18 cellular contexts compared by ENCODE assay signal in genomic region chr1:165644064-165644735, GRCh38. TPM values are rescaled to one million over a fixed set of nuclear protein-coding genes. Genes with fewer than 3 reads are reported as not detected.
A peak's percentile ranks its signal among the peaks of the same experiment; 100 is the strongest.
DNase-seq lines count a peak whose midpoint lies in the region; ATAC-seq and TF ChIP-seq lines count a peak whose summit lies in the region.
"Had no signal": no experiment of that assay in that cellular context is flagged by ENCODE, and none has a peak within 500 bp of the region (broad histone marks: within the 10 kb centered on the region; RNA-seq: fewer than 3 reads in every experiment).

No MANE protein-coding gene starts in this region.

- POLR2A ChIA-PET in PC-3 (lab: Charles Lee; ENCODE audit: unreplicated experiment), result no interaction called here

- no peaks in the 10 kb centered on the region for H3F3A ChIP-seq in PC-3 (ENCODE audit: low read length, unreplicated experiment)
- no peaks in the 10 kb centered on the region for H3F3A ChIP-seq in smooth muscle cell (ENCODE audit: low read depth)

- no peak overlapping the region for H3K27ac Mint-ChIP-seq in activated T-cell treated with anti-CD3 and anti-CD28 coated beads, Interleukin-2, amount 50 U/mL, for 72 hours
- H3K27ac Mint-ChIP-seq: CD14-positive monocyte, IgD-negative memory B cell had no signal

- H3K27ac ChIP-seq in PC-3 (ENCODE audit: low read length) (peak overlapping the region; percentile 11; the same call in 1 of the 2 replicates), smooth muscle cell (ENCODE audit: low read depth) (no peak overlapping the region)
- H3K27ac ChIP-seq: SK-N-MC had no signal

- H3K9me3 Mint-ChIP-seq in activated T-cell treated with anti-CD3 and anti-CD28 coated beads, Interleukin-2, amount 50 U/mL, for 72 hours, result no peaks in the 10 kb centered on the region
- H3K9me3 Mint-ChIP-seq: CD14-positive monocyte, IgD-negative memory B cell had no signal

- CTCF ChIA-PET in PC-3 (lab: Charles Lee), result no interaction called here

- H3K27me3 ChIP-seq in PC-3 (ENCODE audit: low read length), result no peaks in the 10 kb centered on the region
- no peaks in the 10 kb centered on the region for H3K27me3 ChIP-seq in HAP-1 (ENCODE audit: low read depth)
- H3K27me3 ChIP-seq in smooth muscle cell (ENCODE audit: low read depth), result no peaks in the 10 kb centered on the region

- no peaks in the 10 kb centered on the region for H3K9me3 ChIP-seq in PC-3 (ENCODE audit: low read length)
- no peaks in the 10 kb centered on the region for H3K9me3 ChIP-seq in HAP-1
- H3K9me3 ChIP-seq in smooth muscle cell (replicated peaks; ENCODE audit: low read depth), result no peaks in the 10 kb centered on the region

- no TSS peak for BruUV-seq in PC-3 (replicated peaks; lab: Mats Ljungman, UMichigan)

- H3K79me2 ChIP-seq in PC-3 (ENCODE audit: low read length) (peaks cover 10% of the 10 kb centered on the region), smooth muscle cell (ENCODE audit: low read depth) (peaks cover 56% of the 10 kb centered on the region)

- DNase-seq in activated T-cell treated with anti-CD3 and anti-CD28 coated beads, Interleukin-2, amount 50 U/mL, for 72 hours, result no peak
- no peak for DNase-seq in activated T-cell treated with anti-CD3 and anti-CD28 coated beads for 4 hours
- DNase-seq in PC-3, result peak; percentile 81
- DNase-seq in HAP-1 (ENCODE audit: low spot score in 2 of 2), result no peak
- DNase-seq in smooth muscle cell (lab: John Stamatoyannopoulos, UW; ENCODE audit: unreplicated experiment), result no peak
- no peak for DNase-seq in NCI-H446 treated with DMSO at 0.1 percent for 48 hours (lab: John Stamatoyannopoulos, UW)
- DNase-seq in foreskin melanocyte, result no peak
- DNase-seq: COR-L47, HCEC 1CT, NCI-H1436 treated with DMSO at 0.1 percent for 48 hours, NCI-H2081 treated with DMSO at 0.1 percent for 48 hours, NCI-H2227 treated with DMSO at 0.1 percent for 48 hours, NCI-H69 had no signal

- H3K36me3 ChIP-seq in PC-3 (ENCODE audit: low read depth, low read length), result peaks cover under 1% of the 10 kb centered on the region; the same call in 1 of the 2 replicates
- H3K36me3 ChIP-seq in HAP-1 (replicated peaks), result no peaks in the 10 kb centered on the region
- no peaks in the 10 kb centered on the region for H3K36me3 ChIP-seq in smooth muscle cell (ENCODE audit: low read depth)

- no peak overlapping the region for H3K4me3 ChIP-seq in PC-3 (ENCODE audit: low read length)
- H3K4me3 ChIP-seq in HAP-1, result no peak overlapping the region
- H3K4me3 ChIP-seq in smooth muscle cell, result no peak overlapping the region
- H3K4me3 ChIP-seq: SK-N-MC had no signal

- H4K20me1 ChIP-seq in PC-3 (ENCODE audit: low read length) (no peaks in the 10 kb centered on the region), smooth muscle cell (ENCODE audit: low read depth) (peaks cover 99% of the 10 kb centered on the region)

- H3K4me3 Mint-ChIP-seq in activated T-cell treated with anti-CD3 and anti-CD28 coated beads, Interleukin-2, amount 50 U/mL, for 72 hours, result no peak overlapping the region
- H3K4me3 Mint-ChIP-seq: CD14-positive monocyte, IgD-negative memory B cell had no signal

- H2AFZ ChIP-seq in PC-3 (ENCODE audit: low read length) (no peak overlapping the region), smooth muscle cell (ENCODE audit: low read depth) (no peak overlapping the region)

- H3K4me2 ChIP-seq in PC-3 (ENCODE audit: low read length) (no peak overlapping the region), smooth muscle cell (no peak overlapping the region)

- H3K4me1 ChIP-seq in PC-3 (ENCODE audit: insufficient read depth, low read length) (peaks cover 23% of the 10 kb centered on the region), HAP-1 (no peaks in the 10 kb centered on the region), smooth muscle cell (ENCODE audit: low read depth) (no peaks in the 10 kb centered on the region)

- H3K27me3 Mint-ChIP-seq in activated T-cell treated with anti-CD3 and anti-CD28 coated beads, Interleukin-2, amount 50 U/mL, for 72 hours (ENCODE audit: low read depth), result no peaks in the 10 kb centered on the region
- H3K27me3 Mint-ChIP-seq: IgD-negative memory B cell had no signal

- H3K4me1 Mint-ChIP-seq in activated T-cell treated with anti-CD3 and anti-CD28 coated beads, Interleukin-2, amount 50 U/mL, for 72 hours (ENCODE audit: low read depth), result peaks cover 51% of the 10 kb centered on the region

- TF ChIP-seq CTCF in PC-3 (conservative IDR thresholded peaks at IDR 0.05; ENCODE audit: low read depth, low read length), result no peak
- no peak for TF ChIP-seq CTCF in smooth muscle cell (IDR thresholded peaks at IDR 0.05; ENCODE audit: borderline replicate concordance, insufficient read depth, poor library complexity, severe bottlenecking)

- 73% methylated on average over 2 of the region's 2 CpGs for WGBS in smooth muscle cell (ENCODE audit: low lambda C conversion rate)

- no peaks in the 10 kb centered on the region for H3K36me3 Mint-ChIP-seq in activated T-cell treated with anti-CD3 and anti-CD28 coated beads, Interleukin-2, amount 50 U/mL, for 72 hours (ENCODE audit: insufficient read depth in 2 of 2)

- H3K9ac ChIP-seq in PC-3 (ENCODE audit: low read length) (no peak overlapping the region), smooth muscle cell (ENCODE audit: low read depth) (no peak overlapping the region)

- peak; percentile 43 to 63 for ATAC-seq in activated T-cell treated with anti-CD3 and anti-CD28 coated beads, Interleukin-2, amount 50 U/mL, for 72 hours (replicated peaks in 1 of 2)
- ATAC-seq in PC-3, result peak; percentile 94
- ATAC-seq in esophagus mucosa, result peak; percentile 68
- ATAC-seq: Right ventricle myocardium inferior had no signal

- intact Hi-C loops in PC-3 (cut with micrococcal nuclease), result no loop called here

- in situ Hi-C loops in HAP-1 (cut with MboI; ENCODE audit: low sequenced_read_pairs), result no loop called here

- H3K9me2 ChIP-seq in PC-3 (replicated peaks; ENCODE audit: low read length), result no peaks in the 10 kb centered on the region

RNA-seq across cellular contexts. Expression of gene MGST3, which starts 13.2 kb away (rescaled TPM):
- 10 to 100 TPM; 32.9 to 48.5 TPM for total RNA-seq in activated T-cell treated with anti-CD3 and anti-CD28 coated beads, Interleukin-2, amount 50 U/mL, for 72 hours
- total RNA-seq in PC-3 (2014; rRNA removed), result 117 and 168 TPM in 2 replicates
- total RNA-seq in esophagus mucosa, result 58.9 TPM
- total RNA-seq in smooth muscle cell, result 155 and 203 TPM in 2 replicates
- 258 and 265 TPM in 2 replicates for polyA plus RNA-seq in smooth muscle cell

RNA-seq across cellular contexts. Expression of gene ALDH9A1, which starts 54.2 kb away (rescaled TPM):
- 10 to 100 TPM; 28.0 to 38.8 TPM for total RNA-seq in activated T-cell treated with anti-CD3 and anti-CD28 coated beads, Interleukin-2, amount 50 U/mL, for 72 hours
- total RNA-seq in PC-3 (2014; rRNA removed), result 58.8 and 78.0 TPM in 2 replicates
- 108 TPM for total RNA-seq in esophagus mucosa
- 27.4 and 76.8 TPM in 2 replicates for total RNA-seq in smooth muscle cell
- 26.3 and 31.5 TPM in 2 replicates for polyA plus RNA-seq in smooth muscle cell
